ENCODE assay signal across 7 cellular contexts in genomic region chr17:7336240-7337175, GRCh38. TPM values are rescaled to one million over a fixed set of nuclear protein-coding genes. Genes with fewer than 3 reads are reported as not detected.
DNase-seq lines count a peak whose midpoint lies in the region; ATAC-seq and TF ChIP-seq lines count a peak whose summit lies in the region.

Gene ACAP1 (plus strand): TSS chr17:7336529. CDS start chr17:7336735, 206 bp downstream.

- no peak within 1 kb of the TSS for H2BK15ac ChIP-seq in mesendoderm (replicated peaks; ENCODE audit: low read depth)

- H2BK120ac ChIP-seq in mesendoderm (ENCODE audit: low read depth, low read length) = no peak within 1 kb of the TSS

- no peak within 1 kb of the TSS for H3K4ac ChIP-seq in mesendoderm (ENCODE audit: low read depth, low read length)

- no peaks in the 10 kb centered on the region for H3K79me2 ChIP-seq in mesendoderm (ENCODE audit: control insufficient read depth, insufficient read depth, low read length)
- H3K79me2 ChIP-seq in hepatocyte = no peaks in the 10 kb centered on the region

- no peak within 1 kb of the TSS for H3K23ac ChIP-seq in mesendoderm (ENCODE audit: low read length)

- no peak within 1 kb of the TSS for H2AK5ac ChIP-seq in mesendoderm (ENCODE audit: low read length)

- H3K4me1 ChIP-seq in NT2/D1 (ENCODE audit: insufficient read depth, insufficient read length) = peaks cover 3% of the 10 kb centered on the region
- H3K4me1 ChIP-seq in mesendoderm (ENCODE audit: control insufficient read depth, low read depth, low read length) = peaks cover 5% of the 10 kb centered on the region
- no peaks in the 10 kb centered on the region for H3K4me1 ChIP-seq in hepatocyte (ENCODE audit: insufficient read depth)

- H3K56ac ChIP-seq in mesendoderm (ENCODE audit: low read length) = peak within 1 kb of the TSS; percentile 73

- no peak within 1 kb of the TSS for H3K4me3 ChIP-seq in NT2/D1 (ENCODE audit: insufficient read length, low read depth)
- H3K4me3 ChIP-seq in mesendoderm (ENCODE audit: low read length) = no peak within 1 kb of the TSS
- H3K4me3 ChIP-seq in hepatocyte = no peak within 1 kb of the TSS

- no peak for TF ChIP-seq CTCF in hepatocyte (IDR thresholded peaks at IDR 0.05; ENCODE audit: poor library complexity)

- H4K20me1 ChIP-seq in hepatocyte (ENCODE audit: insufficient read depth, poor library complexity, severe bottlenecking) = no peaks in the 10 kb centered on the region

- H4K8ac ChIP-seq in mesendoderm (ENCODE audit: low read depth, low read length) = no peak within 1 kb of the TSS

- peak within 1 kb of the TSS; percentile 17 for H3K9ac ChIP-seq in NT2/D1 (ENCODE audit: insufficient read length, low read depth)
- peak within 1 kb of the TSS; percentile 51 for H3K9ac ChIP-seq in mesendoderm (ENCODE audit: low read length)

- no peaks in the 10 kb centered on the region for H3K27me3 Mint-ChIP-seq in activated T-helper 17 cell treated with anti-CD3 and anti-CD28 coated beads, Interleukin-2, amount 50 U/mL, for 72 hours

- no CpG with 5 or more reads among the region's 17 CpGs for WGBS in mesendoderm (ENCODE audit: extremely low coverage, insufficient coverage, low lambda C conversion rate)
- WGBS in hepatocyte (ENCODE audit: low lambda C conversion rate, missing lambda C conversion rate) = 65% methylated on average over 14 of the region's 17 CpGs

- no peaks in the 10 kb centered on the region for H3K27me3 ChIP-seq in NT2/D1 (ENCODE audit: insufficient read depth, insufficient read length)
- no peaks in the 10 kb centered on the region for H3K27me3 ChIP-seq in mesendoderm (ENCODE audit: insufficient read depth, low read length, poor library complexity)
- no peaks in the 10 kb centered on the region for H3K27me3 ChIP-seq in hepatocyte

- peak; percentile 53 for ATAC-seq in GM21576 (IDR thresholded peaks at IDR 0.05; ENCODE audit: unreplicated experiment)
- ATAC-seq in activated T-helper 17 cell treated with anti-CD3 and anti-CD28 coated beads, Interleukin-2, amount 50 U/mL, for 72 hours (replicated peaks) = peak; percentile 97

- H2AFZ ChIP-seq in hepatocyte = no peak within 1 kb of the TSS

- H3K27ac Mint-ChIP-seq in activated T-helper 17 cell treated with anti-CD3 and anti-CD28 coated beads, Interleukin-2, amount 50 U/mL, for 72 hours = peak within 1 kb of the TSS; percentile 93

- H3K9me3 Mint-ChIP-seq in activated T-helper 17 cell treated with anti-CD3 and anti-CD28 coated beads, Interleukin-2, amount 50 U/mL, for 72 hours = no peaks in the 10 kb centered on the region

- peak within 1 kb of the TSS; percentile 13 for H3K4me2 ChIP-seq in mesendoderm (ENCODE audit: low read length)
- no peak within 1 kb of the TSS for H3K4me2 ChIP-seq in hepatocyte

- H3K36me3 ChIP-seq in NT2/D1 (ENCODE audit: insufficient read depth, insufficient read length, low read length) (no peaks in the 10 kb centered on the region), mesendoderm (ENCODE audit: control insufficient read depth, insufficient read depth, low read length) (no peaks in the 10 kb centered on the region), hepatocyte (replicated peaks; ENCODE audit: insufficient read depth, low read depth) (no peaks in the 10 kb centered on the region)

- H3K4me3 Mint-ChIP-seq in activated T-helper 17 cell treated with anti-CD3 and anti-CD28 coated beads, Interleukin-2, amount 50 U/mL, for 72 hours = peak within 1 kb of the TSS; percentile 99

- DNase-seq in NT2/D1 (ENCODE audit: low read depth, low spot score) = no peak
- DNase-seq in mesendoderm = peak; percentile 61
- peak; percentile 80 for DNase-seq in stimulated activated naive CD4-positive, alpha-beta T cell treated with Interleukin-2 at 50 U/mL for 16 hours (lab: John Stamatoyannopoulos, UW)
- DNase-seq in NCI-H1436 (lab: John Stamatoyannopoulos, UW) = no peak
- DNase-seq in hepatocyte (ENCODE audit: low spot score) = no peak

- H3K9me2 ChIP-seq in hepatocyte (replicated peaks; ENCODE audit: insufficient read depth) = no peaks in the 10 kb centered on the region

- H4K5ac ChIP-seq in mesendoderm (ENCODE audit: low read length) = no peak within 1 kb of the TSS

- peak within 1 kb of the TSS; percentile 3 for H3K18ac ChIP-seq in mesendoderm (ENCODE audit: low read length)

- H3K9me3 ChIP-seq in NT2/D1 (ENCODE audit: insufficient read depth, low read length) (no peaks in the 10 kb centered on the region), hepatocyte (ENCODE audit: low read depth) (no peaks in the 10 kb centered on the region)

- H3K4me1 Mint-ChIP-seq in activated T-helper 17 cell treated with anti-CD3 and anti-CD28 coated beads, Interleukin-2, amount 50 U/mL, for 72 hours = peaks cover 32% of the 10 kb centered on the region

- peak within 1 kb of the TSS; percentile 43 for H2BK5ac ChIP-seq in mesendoderm (ENCODE audit: low read length)

- H3K36me3 Mint-ChIP-seq in activated T-helper 17 cell treated with anti-CD3 and anti-CD28 coated beads, Interleukin-2, amount 50 U/mL, for 72 hours (ENCODE audit: low read depth) = peaks cover 55% of the 10 kb centered on the region

- H3K27ac ChIP-seq in mesendoderm (ENCODE audit: low read depth, low read length) (peak within 1 kb of the TSS; percentile 38), hepatocyte (no peak within 1 kb of the TSS)

- H3K79me1 ChIP-seq in mesendoderm (ENCODE audit: low read length) = no peaks in the 10 kb centered on the region

RNA-seq across cellular contexts. Expression of gene ACAP1, which starts in this region (rescaled TPM):
- total RNA-seq in activated T-helper 17 cell treated with anti-CD3 and anti-CD28 coated beads, Interleukin-2, amount 50 U/mL, for 72 hours = 100 to 1,000 TPM; 527 to 774 TPM
- 21.2 TPM for polyA plus RNA-seq in mesendoderm (2013, experiment 1 of 2)
- polyA plus RNA-seq in mesendoderm (2013, experiment 2 of 2) = 18.4 TPM
- total RNA-seq in hepatocyte = not detected in 2 replicates
- 10.2 and 14.6 TPM in 2 replicates for polyA plus RNA-seq in hepatocyte

Comparison
In these comparisons a context has a peak if more than half of its experiments do, and no peak if none do; other contexts are left out.
1. RNA of gene ACAP1 (total RNA-seq): 527 to 774 TPM in activated T-helper 17 cell treated with anti-CD3 and anti-CD28 coated beads, Interleukin-2, amount 50 U/mL, for 72 hours; not detected in hepatocyte; every median in the first group is over 100 times any median in the second.
2. DNase-seq: peak in mesendoderm (single experiment) and stimulated activated naive CD4-positive, alpha-beta T cell treated with Interleukin-2 at 50 U/mL for 16 hours (single experiment); none in NT2/D1 (single experiment), NCI-H1436 (single experiment) and hepatocyte (single experiment).